ENCODE assay signal across 1 cellular context in genomic region chr3:189941125-189941524, GRCh38.
TF ChIP-seq lines count a peak whose summit lies in the region.

No MANE protein-coding gene starts in this region.

TF ChIP-seq in endothelial cell of umbilical vein, 7 proteins besides CTCF, POLR2A, EP300 and RAD21 (continued from another document):
- TF ChIP-seq MAX (IDR thresholded peaks at IDR 0.05; ENCODE audit: insufficient read depth, insufficient read length), result no peak
